6 cellular contexts compared by ENCODE assay signal in genomic region chr9:113454914-113455761, GRCh38. TPM values are rescaled to one million over a fixed set of nuclear protein-coding genes. Genes with fewer than 3 reads are reported as not detected.
DNase-seq lines count a peak whose midpoint lies in the region; TF ChIP-seq lines count a peak whose summit lies in the region.

No MANE protein-coding gene starts in this region.

- POLR2A ChIA-PET in CD8-positive, alpha-beta memory T cell (lab: Charles Lee), result interaction anchor here (0.7 to 1.1 kb wide), 2 partner anchors 127 to 240 kb away, joined by 3 to 14 read pairs; no protein-coding TSS in a partner anchor

- peak overlapping the region; percentile 0 to 59 (median 53) for H3K9ac ChIP-seq in subcutaneous abdominal adipose tissue (ENCODE audit: low read length in 5 of 5)

- peaks cover 1 to 8% (median 8%) of the 10 kb centered on the region in 3 donors for H3K4me1 Mint-ChIP-seq in CD8-positive, alpha-beta memory T cell

- H3K4me3 Mint-ChIP-seq in CD8-positive, alpha-beta memory T cell, result no peak overlapping the region

- H3K4me3 ChIP-seq in foreskin fibroblast (ENCODE audit: low read depth in 1 of 2, low read length in 2 of 2) (no peak overlapping the region), subcutaneous abdominal adipose tissue (ENCODE audit: low read depth in 1 of 5, low read length in 5 of 5) (no peak overlapping the region)
- no peak overlapping the region for H3K4me3 ChIP-seq in CD8-positive, alpha-beta memory T cell (ENCODE audit: low read length)

- H3K27me3 Mint-ChIP-seq in CD8-positive, alpha-beta memory T cell, result peaks cover 0 to 1% of the 10 kb centered on the region in 2 donors

- H3K36me3 Mint-ChIP-seq in CD8-positive, alpha-beta memory T cell, result no peaks in the 10 kb centered on the region

- DNase-seq in ACHN (peak; percentile 71), LoVo (ENCODE audit: low spot score) (peak; percentile 69), foreskin fibroblast (peak; percentile 80 to 91), NCI-H187 treated with DMSO at 0.1 percent for 48 hours (lab: John Stamatoyannopoulos, UW) (no peak)
- DNase-seq in CD8-positive, alpha-beta memory T cell, result no peak

- in situ Hi-C loops in ACHN (cut with HindIII; ENCODE audit: low pct_ligation_motif_present, low pct_unique_long_range_greater_than_20kb, low sequenced_read_pairs), result no loop called here

- peaks cover 8 to 29% (median 23%) of the 10 kb centered on the region in 5 donors for H3K4me1 ChIP-seq in subcutaneous abdominal adipose tissue (ENCODE audit: control insufficient read depth in 5 of 5, insufficient read depth in 5 of 5, low read length in 5 of 5)
- H3K4me1 ChIP-seq in CD8-positive, alpha-beta memory T cell (ENCODE audit: insufficient read depth, low read length), result no peaks in the 10 kb centered on the region

- TF ChIP-seq CTCF in foreskin fibroblast (IDR thresholded peaks at IDR 0.05; ENCODE audit: low read depth, low read length), result no peak

- H3K27ac Mint-ChIP-seq in CD8-positive, alpha-beta memory T cell, result peak overlapping the region in 4 of 8 donors; percentile 35 to 96 (median 56)

- CTCF ChIA-PET in CD8-positive, alpha-beta memory T cell (lab: Charles Lee), result interaction anchor here (0.8 to 3.0 kb wide), 5 partner anchors 12 to 203 kb away, joined by 3 to 14 read pairs (median 9); no protein-coding TSS in a partner anchor

- H3K9me3 Mint-ChIP-seq in CD8-positive, alpha-beta memory T cell, result no peaks in the 10 kb centered on the region

- H3K9me3 ChIP-seq in subcutaneous abdominal adipose tissue (ENCODE audit: control insufficient read depth in 5 of 5, low read length in 5 of 5), result no peaks in the 10 kb centered on the region
- no peaks in the 10 kb centered on the region for H3K9me3 ChIP-seq in CD8-positive, alpha-beta memory T cell (ENCODE audit: low read length)

- peak overlapping the region; percentile 92 for H3K27ac ChIP-seq in subcutaneous abdominal adipose tissue (ENCODE audit: low read depth, low read length)
- no peak overlapping the region for H3K27ac ChIP-seq in CD8-positive, alpha-beta memory T cell (ENCODE audit: low read depth, low read length)

- H3K36me3 ChIP-seq in subcutaneous abdominal adipose tissue (ENCODE audit: control insufficient read depth in 5 of 5, insufficient read depth in 5 of 5, low read length in 5 of 5), result no peaks in the 10 kb centered on the region
- no peaks in the 10 kb centered on the region for H3K36me3 ChIP-seq in CD8-positive, alpha-beta memory T cell (ENCODE audit: insufficient read depth, low read length)

- H3K27me3 ChIP-seq in subcutaneous abdominal adipose tissue (ENCODE audit: control insufficient read depth in 5 of 5, insufficient read depth in 4 of 5, low read length in 5 of 5), result no peaks in the 10 kb centered on the region
- H3K27me3 ChIP-seq in CD8-positive, alpha-beta memory T cell (ENCODE audit: insufficient read depth, low read length, poor library complexity, severe bottlenecking), result no peaks in the 10 kb centered on the region

RNA-seq across cellular contexts. Expression of gene RGS3, which starts 8.4 kb away (rescaled TPM):
- total RNA-seq in CD8-positive, alpha-beta memory T cell, result 10 to 100 TPM; 89.2 to 91.2 TPM
- polyA plus RNA-seq in CD8-positive, alpha-beta memory T cell, result 59.8 TPM

RNA-seq across cellular contexts. Expression of gene C9orf43, which starts 44.6 kb away (rescaled TPM):
- total RNA-seq in CD8-positive, alpha-beta memory T cell, result under 1 TPM; 0.84 to 0.90 TPM
- 0.83 TPM for polyA plus RNA-seq in CD8-positive, alpha-beta memory T cell

RNA-seq across cellular contexts. Expression of gene POLE3, which starts 44.7 kb away (rescaled TPM):
- total RNA-seq in CD8-positive, alpha-beta memory T cell, result 10 to 100 TPM; 88.2 to 88.5 TPM
- 115 TPM for polyA plus RNA-seq in CD8-positive, alpha-beta memory T cell

RNA-seq across cellular contexts. Expression of gene ALAD, which starts 54.1 kb away (rescaled TPM):
- 10 to 100 TPM; 22.3 to 22.8 TPM for total RNA-seq in CD8-positive, alpha-beta memory T cell
- 22.1 TPM for polyA plus RNA-seq in CD8-positive, alpha-beta memory T cell

Comparison
In these comparisons a context has a peak if more than half of its experiments do, and no peak if none do; other contexts are left out.
1. DNase-seq: peak in ACHN (single experiment), LoVo (single experiment) and foreskin fibroblast (2 of 2); none in CD8-positive, alpha-beta memory T cell (0 of 5) and NCI-H187 treated with DMSO at 0.1 percent for 48 hours (single experiment).